ENCODE assay signal across 15 cellular contexts in the genomic region with DNA sequence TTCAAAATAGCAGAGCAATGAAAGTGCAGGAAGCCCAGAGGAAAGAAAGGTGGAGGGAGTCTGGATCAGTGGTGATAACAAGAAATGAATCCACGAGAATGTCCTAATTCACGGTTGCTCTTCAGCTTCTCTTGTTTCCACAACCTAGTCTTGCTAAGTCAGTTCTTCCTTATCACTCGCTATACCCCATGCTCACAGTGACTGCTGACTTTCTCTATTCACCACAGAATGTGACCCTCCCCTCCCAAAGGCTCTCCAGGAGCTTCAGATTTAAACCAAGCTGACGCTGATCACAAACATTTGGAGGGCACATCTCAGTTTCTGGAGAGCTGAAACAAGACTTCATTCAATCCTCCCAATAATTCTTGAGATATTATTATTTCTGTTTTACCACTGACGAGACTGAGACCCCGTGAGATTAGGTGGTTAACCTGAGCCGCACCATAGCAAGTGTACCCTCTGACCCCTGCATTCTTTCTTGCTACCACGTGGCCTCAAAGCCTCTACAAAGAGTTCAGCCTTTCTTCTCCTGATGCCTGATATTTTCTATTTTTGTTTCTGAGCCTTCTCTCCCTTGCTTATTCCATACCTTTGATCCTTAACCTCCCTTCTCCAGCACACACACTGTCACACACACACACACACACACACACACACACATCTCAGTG. TPM values are rescaled to one million over a fixed set of nuclear protein-coding genes. Genes with fewer than 3 reads are reported as not detected.
DNase-seq lines count a peak whose midpoint lies in the region; ATAC-seq and TF ChIP-seq lines count a peak whose summit lies in the region.
"Had no signal": no experiment of that assay in that cellular context is flagged by ENCODE, and none has a peak within 500 bp of the region (broad histone marks: within the 10 kb centered on the region; RNA-seq: fewer than 3 reads in every experiment).

No MANE protein-coding gene starts in this region.

- H3K4me3 Mint-ChIP-seq in chondrocyte (ENCODE audit: unreplicated experiment) (peak overlapping the region; percentile 24), neural progenitor cell (no peak overlapping the region)

- intact Hi-C loops in transverse colon (cut with DNase I; ENCODE audit: low total_unique reads): no loop called here

- H3K36me3 ChIP-seq in RWPE2 (ENCODE audit: low read depth) (no peaks in the 10 kb centered on the region), neural progenitor cell (no peaks in the 10 kb centered on the region), transverse colon (no peaks in the 10 kb centered on the region)
- H3K36me3 ChIP-seq: BLaER1, lower lobe of right lung had no signal

- H3K4me1 ChIP-seq in RWPE2 (ENCODE audit: insufficient read depth, poor library complexity, severe bottlenecking): peaks cover 52% of the 10 kb centered on the region
- H3K4me1 ChIP-seq in neural progenitor cell: peaks cover 7% of the 10 kb centered on the region
- H3K4me1 ChIP-seq in transverse colon: peaks cover 3 to 15% (median 6%) of the 10 kb centered on the region in 4 donors
- H3K4me1 ChIP-seq: BLaER1, lower lobe of right lung had no signal

- H3K36me3 Mint-ChIP-seq in chondrocyte (ENCODE audit: low read depth): peaks cover 9% of the 10 kb centered on the region
- peaks cover 3% of the 10 kb centered on the region for H3K36me3 Mint-ChIP-seq in neural progenitor cell

- H3K4me1 Mint-ChIP-seq in chondrocyte (ENCODE audit: low read depth) (peaks cover 83% of the 10 kb centered on the region), neural progenitor cell (peaks cover 14% of the 10 kb centered on the region)

- H3K27ac ChIP-seq in RWPE2 (ENCODE audit: poor library complexity, severe bottlenecking) (peak overlapping the region; percentile 95), neural progenitor cell (no peak overlapping the region), transverse colon (peak overlapping the region; percentile 56 to 70 (median 66))
- H3K27ac ChIP-seq: BLaER1, lower lobe of right lung had no signal

- H3F3A ChIP-seq in neural progenitor cell (ENCODE audit: low read depth): no peaks in the 10 kb centered on the region

- H2AFZ ChIP-seq in neural progenitor cell (replicated peaks): no peak overlapping the region

- no peaks in the 10 kb centered on the region for H3K27me3 Mint-ChIP-seq in chondrocyte (ENCODE audit: low read depth)
- peaks cover 9% of the 10 kb centered on the region for H3K27me3 Mint-ChIP-seq in neural progenitor cell (ENCODE audit: insufficient read depth, low read depth)

- H4K20me1 ChIP-seq in neural progenitor cell (ENCODE audit: low read depth): no peaks in the 10 kb centered on the region
- H4K20me1 ChIP-seq: BLaER1 had no signal

- H3K79me2 ChIP-seq in neural progenitor cell (ENCODE audit: low read depth): no peaks in the 10 kb centered on the region

- TF ChIP-seq CTCF in RWPE2 (IDR thresholded peaks at IDR 0.05; ENCODE audit: poor library complexity, severe bottlenecking) (no peak), chondrocyte (IDR thresholded peaks at IDR 0.05) (no peak), neural progenitor cell (IDR thresholded peaks at IDR 0.05) (no peak), transverse colon (IDR thresholded peaks at IDR 0.05) (no peak)

- no peak for TF ChIP-seq POLR2A in transverse colon (IDR thresholded peaks at IDR 0.05)

- H3K9ac ChIP-seq in neural progenitor cell: no peak overlapping the region
- H3K9ac ChIP-seq: BLaER1 had no signal

- in situ Hi-C loops in transverse colon (cut with MboI; ENCODE audit: low pct_ligation_motif_present in 1 of 4, low pct_unique_long_range_greater_than_20kb in 1 of 4, low sequenced_read_pairs in 3 of 4): no loop called here

- H3K4me2 ChIP-seq in neural progenitor cell: no peak overlapping the region
- H3K4me2 ChIP-seq: BLaER1 had no signal

- no peak overlapping the region for H3K4me3 ChIP-seq in RWPE2 (ENCODE audit: severe bottlenecking)
- H3K4me3 ChIP-seq in neural progenitor cell: no peak overlapping the region
- no peak overlapping the region for H3K4me3 ChIP-seq in transverse colon
- H3K4me3 ChIP-seq: BLaER1, lower lobe of right lung had no signal

- no peak for ATAC-seq in RWPE2 (ENCODE audit: low read depth)
- ATAC-seq in HG02852 (IDR thresholded peaks at IDR 0.05; ENCODE audit: unreplicated experiment): no peak

- no peaks in the 10 kb centered on the region for H3K27me3 ChIP-seq in RWPE2 (ENCODE audit: insufficient read depth, poor library complexity, severe bottlenecking)
- no peaks in the 10 kb centered on the region for H3K27me3 ChIP-seq in neural progenitor cell
- no peaks in the 10 kb centered on the region for H3K27me3 ChIP-seq in transverse colon
- H3K27me3 ChIP-seq: BLaER1 had no signal

- H3K9me3 ChIP-seq in RWPE2 (ENCODE audit: severe bottlenecking): no peaks in the 10 kb centered on the region
- H3K9me3 ChIP-seq in neural progenitor cell (ENCODE audit: low read depth): no peaks in the 10 kb centered on the region
- H3K9me3 ChIP-seq in transverse colon: no peaks in the 10 kb centered on the region
- H3K9me3 ChIP-seq: lower lobe of right lung had no signal

- TF ChIP-seq EP300 in transverse colon (IDR thresholded peaks at IDR 0.05; ENCODE audit: low read depth): no peak

- WGBS in transverse colon (ENCODE audit: low coverage in 1 of 2), 2 donors: 75 to 82% methylated on average over 3 to 8 of the region's 8 CpGs

- peak overlapping the region; percentile 93 for H3K27ac Mint-ChIP-seq in chondrocyte (ENCODE audit: unreplicated experiment)
- H3K27ac Mint-ChIP-seq in neural progenitor cell: peak overlapping the region; percentile 3

- H3K9me3 Mint-ChIP-seq in chondrocyte (ENCODE audit: low read depth) (no peaks in the 10 kb centered on the region), neural progenitor cell (peaks cover 7% of the 10 kb centered on the region)

- DNase-seq in RWPE2 (ENCODE audit: low spot score) (no peak), chondrocyte (ENCODE audit: low spot score) (no peak), neural progenitor cell (ENCODE audit: low spot score) (no peak), transverse colon (no peak), NCI-H2081 treated with DMSO at 0.1 percent for 48 hours (lab: John Stamatoyannopoulos, UW) (no peak), 8988T (no peak)
- DNase-seq: activated CD4-positive, alpha-beta T cell treated with anti-CD3 and anti-CD28 coated beads for 48 hours; DMS 273 treated with DMSO at 0.1 percent for 48 hours; Karpas-422; lower lobe of right lung; NCI-H748 treated with DMSO at 0.1 percent for 48 hours; retina; substantia nigra had no signal

RNA-seq across cellular contexts. Expression of gene CCN1, which starts 10.7 kb away (rescaled TPM):
- total RNA-seq in chondrocyte (523 to 556 TPM (median 539 TPM) in 3 replicates), neural progenitor cell (ENCODE audit: low replicate concordance) (23.9 and 26.7 TPM in 2 replicates), transverse colon (10 to 100 TPM; 18.6 to 79.6 (median 53.1) TPM)
